Comparison of ENCODE assay signal across 10 cellular contexts in genomic region chr2:144240656-144241339, GRCh38.
DNase-seq lines count a peak whose midpoint lies in the region; ATAC-seq, FAIRE-seq and TF ChIP-seq lines count a peak whose summit lies in the region.
"Had no signal": no experiment of that assay in that cellular context is flagged by ENCODE, and none has a peak within 500 bp of the region (broad histone marks: within the 10 kb centered on the region; RNA-seq: fewer than 3 reads in every experiment).

No MANE protein-coding gene starts in this region.

- H2AFZ ChIP-seq in H9 (ENCODE audit: low read length) = no peak overlapping the region

- no peak for FAIRE-seq in H54 (lab: Jason Lieb, UNC)

- H3K27ac Mint-ChIP-seq in H9 (peak overlapping the region in 1 of 3 experiments; percentile 21; a peak in 1 of 7 replicates), IgD-negative memory B cell (peak overlapping the region; percentile 36 to 76 (median 72)), naive B cell (peak overlapping the region; percentile 71 to 88 (median 87))
- H3K27ac Mint-ChIP-seq in naive thymus-derived CD8-positive, alpha-beta T cell = peak overlapping the region in 4 of 10 donors; percentile 8 to 69 (median 32)

- WGBS in H9 (ENCODE audit: extremely low coverage, insufficient read length, low lambda C conversion rate) = no CpG with 5 or more reads among the region's 3 CpGs

- no peak overlapping the region for H3K4ac ChIP-seq in H9 (ENCODE audit: low read depth, low read length)

- H2AK5ac ChIP-seq in H9 (ENCODE audit: insufficient read length, low read length) = no peak overlapping the region

- no peak overlapping the region for H3K18ac ChIP-seq in H9 (ENCODE audit: insufficient read length, low read depth, low read length)

- no peak overlapping the region for H4K91ac ChIP-seq in H9 (ENCODE audit: insufficient read length, low read depth, low read length)

- H4K5ac ChIP-seq in H9 (ENCODE audit: insufficient read length, low read depth, low read length) = no peak overlapping the region

- no peak overlapping the region for H4K8ac ChIP-seq in H9 (replicated peaks; ENCODE audit: insufficient read length, low read depth, low read length)

- peaks cover 35% of the 10 kb centered on the region in 2 experiments for H3K4me1 Mint-ChIP-seq in H9
- H3K4me1 Mint-ChIP-seq in IgD-negative memory B cell = peaks cover 52 to 66% (median 64%) of the 10 kb centered on the region in 3 donors
- peaks cover 57 to 73% (median 67%) of the 10 kb centered on the region in 3 donors for H3K4me1 Mint-ChIP-seq in naive B cell
- H3K4me1 Mint-ChIP-seq in naive thymus-derived CD8-positive, alpha-beta T cell = peaks cover 14 to 62% (median 31%) of the 10 kb centered on the region in 4 donors

- POLR2A ChIA-PET in naive thymus-derived CD8-positive, alpha-beta T cell (lab: Charles Lee) = interaction anchor here (0.6 kb wide), 1 partner anchor 10 kb away, joined by 3 read pairs; no protein-coding TSS in a partner anchor

- ATAC-seq in GM18870 (IDR thresholded peaks at IDR 0.05; ENCODE audit: unreplicated experiment) = peak; percentile 87
- ATAC-seq in naive B cell (ENCODE audit: low read depth in 2 of 2) = peak; percentile 74 to 79
- ATAC-seq in naive thymus-derived CD8-positive, alpha-beta T cell = no peak
- ATAC-seq: HCT116, left colon had no signal

- no peak overlapping the region for H3K56ac ChIP-seq in H9 (ENCODE audit: insufficient read length, low read depth, low read length)

- H3K27me3 Mint-ChIP-seq in H9 (ENCODE audit: low read depth) (no peaks in the 10 kb centered on the region), IgD-negative memory B cell (no peaks in the 10 kb centered on the region), naive B cell (no peaks in the 10 kb centered on the region)
- no peaks in the 10 kb centered on the region for H3K27me3 Mint-ChIP-seq in naive thymus-derived CD8-positive, alpha-beta T cell

- no peak overlapping the region for H2BK20ac ChIP-seq in H9 (ENCODE audit: low read depth, low read length, poor library complexity, severe bottlenecking)

- H3K4me2 ChIP-seq in H9 (ENCODE audit: insufficient read depth, insufficient read length, low read length) = peak overlapping the region; percentile 20

- no peak overlapping the region for H2BK12ac ChIP-seq in H9 (ENCODE audit: insufficient read length, low read depth, low read length)

- H3K4me3 Mint-ChIP-seq in H9 = no peak overlapping the region
- H3K4me3 Mint-ChIP-seq in IgD-negative memory B cell = peak overlapping the region; percentile 2 to 86 (median 64)
- peak overlapping the region; percentile 22 to 88 (median 76) for H3K4me3 Mint-ChIP-seq in naive B cell
- peak overlapping the region in 1 of 10 donors; percentile 16 for H3K4me3 Mint-ChIP-seq in naive thymus-derived CD8-positive, alpha-beta T cell

- no peak for TF ChIP-seq CTCF in H9 (conservative IDR thresholded peaks at IDR 0.05)

- H3K9me3 ChIP-seq in H9 (ENCODE audit: control insufficient read depth, low read depth, low read length) = no peaks in the 10 kb centered on the region

- H3K79me1 ChIP-seq in H9 (ENCODE audit: insufficient read depth, low read depth, low read length, poor library complexity, severe bottlenecking) = no peaks in the 10 kb centered on the region

- H3K36me3 Mint-ChIP-seq in H9 (ENCODE audit: insufficient read depth in 1 of 3, low read depth in 3 of 3) = no peaks in the 10 kb centered on the region
- peaks cover 2% of the 10 kb centered on the region for H3K36me3 Mint-ChIP-seq in IgD-negative memory B cell
- H3K36me3 Mint-ChIP-seq in naive B cell = no peaks in the 10 kb centered on the region
- peaks cover 0 to 3% (median 0%) of the 10 kb centered on the region in 3 donors for H3K36me3 Mint-ChIP-seq in naive thymus-derived CD8-positive, alpha-beta T cell

- H3K14ac ChIP-seq in H9 (ENCODE audit: insufficient read depth, low read length) = no peak overlapping the region

- H3K23me2 ChIP-seq in H9 (ENCODE audit: insufficient read length, low read depth, low read length, poor library complexity, severe bottlenecking) = no peaks in the 10 kb centered on the region

- DNase-seq in H9 = no peak
- DNase-seq in naive B cell = peak; percentile 19
- no peak for DNase-seq in iPS-NIHi7 (ENCODE audit: extremely low spot score)
- DNase-seq in H54 (ENCODE audit: insufficient read length, low spot score) = no peak
- no peak for DNase-seq in NK-92 treated with Interleukin-12 subunit alpha and Interleukin-12 subunit beta, amount 100 ng/mL, for 24 hours (lab: John Stamatoyannopoulos, UW)
- DNase-seq in naive thymus-derived CD8-positive, alpha-beta T cell = no peak
- DNase-seq: left colon had no signal

- H3K9me3 Mint-ChIP-seq in H9 (no peaks in the 10 kb centered on the region), IgD-negative memory B cell (no peaks in the 10 kb centered on the region), naive B cell (no peaks in the 10 kb centered on the region)
- H3K9me3 Mint-ChIP-seq in naive thymus-derived CD8-positive, alpha-beta T cell = peaks cover 0 to 3% (median 0%) of the 10 kb centered on the region in 9 donors

- H2BK5ac ChIP-seq in H9 (ENCODE audit: insufficient read length, low read length) = no peak overlapping the region

- H2BK15ac ChIP-seq in H9 (ENCODE audit: low read depth, low read length) = no peak overlapping the region

- no peak overlapping the region for H3K9ac ChIP-seq in H9 (ENCODE audit: extremely low read depth, insufficient read length, low read length)

- no peak overlapping the region for H3K27ac ChIP-seq in H9 (ENCODE audit: insufficient read length, low read depth, low read length)

- H3T11ph ChIP-seq in H9 (ENCODE audit: low read length) = no peak overlapping the region

- H4K20me1 ChIP-seq in H9 (ENCODE audit: control insufficient read depth, insufficient read depth, insufficient read length) = no peaks in the 10 kb centered on the region

- TF ChIP-seq POLR2A in H54 (IDR thresholded peaks at IDR 0.05; ENCODE audit: low read depth, low read length) = no peak

- no peaks in the 10 kb centered on the region for H3K27me3 ChIP-seq in H9 (ENCODE audit: insufficient read depth, low read length)

- H3K4me1 ChIP-seq in H9 (ENCODE audit: insufficient read depth, low read length) = no peaks in the 10 kb centered on the region

- no peak overlapping the region for H2BK120ac ChIP-seq in H9 (ENCODE audit: low read depth, low read length, poor library complexity, severe bottlenecking)

- H3K23ac ChIP-seq in H9 (ENCODE audit: insufficient read length, low read depth, low read length) = no peak overlapping the region

- no peaks in the 10 kb centered on the region for H3K79me2 ChIP-seq in H9 (ENCODE audit: insufficient read depth, low read length)

Comparison
In these comparisons a context has a peak if more than half of its experiments do, and no peak if none do; other contexts are left out.
1. ATAC-seq: peak in GM18870 (single experiment) and naive B cell (2 of 2); none in naive thymus-derived CD8-positive, alpha-beta T cell (0 of 2).
2. H3K4me3 Mint-ChIP-seq: peak in IgD-negative memory B cell (4 of 4) and naive B cell (8 of 8); none in H9 (0 of 2).